In the genomic region with DNA sequence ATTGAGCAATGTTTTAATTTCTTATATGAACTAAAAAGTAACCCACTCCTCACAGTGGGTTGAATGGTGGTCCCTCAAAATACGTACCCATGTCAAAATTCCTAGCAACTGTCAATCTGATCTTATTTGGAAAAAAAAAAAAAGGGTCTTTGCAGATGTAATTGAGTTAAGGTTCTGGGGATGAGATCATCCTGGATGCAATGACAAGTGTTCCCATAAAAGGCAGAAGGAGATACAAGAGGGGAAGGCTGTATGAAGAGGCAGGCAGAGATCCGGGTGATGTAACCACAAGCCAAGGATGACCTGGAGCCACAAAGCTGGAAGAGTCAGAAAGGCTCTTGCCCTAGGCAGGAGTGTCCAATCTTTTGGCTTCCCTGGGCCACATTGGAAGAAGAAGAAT, we compare ENCODE assay signal across 22 cellular contexts.
DNase-seq lines count a peak whose midpoint lies in the region; ATAC-seq and TF ChIP-seq lines count a peak whose summit lies in the region.
"Had no signal": no experiment of that assay in that cellular context is flagged by ENCODE, and none has a peak within 500 bp of the region (broad histone marks: within the 10 kb centered on the region; RNA-seq: fewer than 3 reads in every experiment).

No MANE protein-coding gene starts in this region.

- H3K27ac Mint-ChIP-seq in MCF 10A (ENCODE audit: low read depth, unreplicated experiment) (no peak overlapping the region), nephron progenitor cell (peak overlapping the region; percentile 43)
- H3K27ac Mint-ChIP-seq: GM23338 had no signal

- peak; percentile 68 for DNase-seq in mammary epithelial cell
- no peak for DNase-seq in MCF 10A (ENCODE audit: unreplicated experiment)
- DNase-seq in epithelial cell of prostate (ENCODE audit: low read depth, low spot score), result no peak
- DNase-seq in nephron progenitor cell, result no peak
- no peak for DNase-seq in COR-L47 (lab: John Stamatoyannopoulos, UW)
- DNase-seq in foreskin melanocyte, result no peak
- DNase-seq: ACHN, NCI-H1694 treated with DMSO at 0.1 percent for 48 hours, NCI-H2081 treated with DMSO at 0.1 percent for 48 hours, NCI-H446 treated with DMSO at 0.1 percent for 48 hours, NCI-H526 treated with DMSO at 0.1 percent for 48 hours, OCI-M1, Right ventricle myocardium superior had no signal

- H4K20me1 ChIP-seq in mammary epithelial cell (ENCODE audit: insufficient read depth, low read length), result no peaks in the 10 kb centered on the region

- H3K79me2 ChIP-seq in mammary epithelial cell (ENCODE audit: insufficient read depth, low read length), result no peaks in the 10 kb centered on the region

- in situ Hi-C loops in mammary epithelial cell (cut with MboI; ENCODE audit: low sequenced_read_pairs in 2 of 2), result loop anchor here in 1 of 2 donors (25.0 kb wide), 1 partner anchor 1495 kb away; a partner anchor contains a TSS

- WGBS in mammary epithelial cell (ENCODE audit: low coverage, missing lambda C conversion rate), result 50% methylated on average over 2 of the region's 2 CpGs

- H3K9me3 Mint-ChIP-seq in MCF 10A (ENCODE audit: unreplicated experiment), result no peaks in the 10 kb centered on the region
- peaks cover 15% of the 10 kb centered on the region for H3K9me3 Mint-ChIP-seq in nephron progenitor cell
- H3K9me3 Mint-ChIP-seq: GM23338 had no signal

- H3K4me1 ChIP-seq in mammary epithelial cell (ENCODE audit: insufficient read depth, low read length), result peaks cover 32% of the 10 kb centered on the region
- H3K4me1 ChIP-seq: HAP-1 had no signal

- no peaks in the 10 kb centered on the region for H3K9me3 ChIP-seq in mammary epithelial cell (replicated peaks; ENCODE audit: insufficient read depth, low read length)
- H3K9me3 ChIP-seq: HAP-1 had no signal

- no peaks in the 10 kb centered on the region for H3K27me3 ChIP-seq in mammary epithelial cell (ENCODE audit: insufficient read depth, low read length)

- H2AFZ ChIP-seq in mammary epithelial cell (ENCODE audit: low read depth, low read length), result no peak overlapping the region
- H2AFZ ChIP-seq: GM23338 had no signal

- peaks cover 4% of the 10 kb centered on the region for H3K4me1 Mint-ChIP-seq in MCF 10A (ENCODE audit: insufficient read depth, unreplicated experiment)
- no peaks in the 10 kb centered on the region for H3K4me1 Mint-ChIP-seq in nephron progenitor cell
- H3K4me1 Mint-ChIP-seq: GM23338 had no signal

- CTCF ChIA-PET in mammary epithelial cell (lab: Charles Lee; ENCODE audit: low non-redundant PET), result interaction anchor here (0.8 kb wide), 1 partner anchor 18 kb away, joined by 3 read pairs; no protein-coding TSS in a partner anchor
- CTCF ChIA-PET in MCF 10A (lab: Yijun Ruan, JAX), result interaction anchor here (0.6 to 1.4 kb wide), 4 partner anchors 12 to 113 kb away, joined by 3 to 4 read pairs (median 3); no protein-coding TSS in a partner anchor

- intact Hi-C loops in mammary epithelial cell (cut with micrococcal nuclease) (loop anchor here (1.0 kb wide), 1 partner anchor 13 kb away; no protein-coding TSS in a partner anchor), MCF 10A (cut with micrococcal nuclease) (no loop called here)

- H3K27me3 Mint-ChIP-seq in MCF 10A (ENCODE audit: insufficient read depth, unreplicated experiment), result no peaks in the 10 kb centered on the region
- H3K27me3 Mint-ChIP-seq in nephron progenitor cell (ENCODE audit: low read depth, poor library complexity), result no peaks in the 10 kb centered on the region

- TF ChIP-seq CTCF in mammary epithelial cell (conservative IDR thresholded peaks at IDR 0.05 in 1 of 2, IDR thresholded peaks at IDR 0.05 in 1 of 2; ENCODE audit: extremely low read depth in 1 of 2, insufficient read depth in 1 of 2, low read depth in 1 of 2, low read length in 2 of 2) (no peak), MCF 10A (IDR thresholded peaks at IDR 0.05; ENCODE audit: unreplicated experiment) (no peak), nephron progenitor cell (IDR thresholded peaks at IDR 0.05) (no peak)

- ATAC-seq in GM19035 (IDR thresholded peaks at IDR 0.05; ENCODE audit: unreplicated experiment) (no peak), GM21381 (IDR thresholded peaks at IDR 0.05; ENCODE audit: unreplicated experiment) (no peak)
- ATAC-seq: GM12878, GM23338 had no signal

- dilution Hi-C loops in mammary epithelial cell (cut with HindIII; ENCODE audit: low sequenced_read_pairs), result no loop called here

- H3K4me3 Mint-ChIP-seq in MCF 10A (ENCODE audit: unreplicated experiment), result no peak overlapping the region
- no peak overlapping the region for H3K4me3 Mint-ChIP-seq in nephron progenitor cell
- H3K4me3 Mint-ChIP-seq: GM23338 had no signal

- H3K4me2 ChIP-seq in mammary epithelial cell (ENCODE audit: insufficient read depth, low read depth, low read length), result no peak overlapping the region
- H3K4me2 ChIP-seq: GM23338, KMS-11 had no signal

- no TSS peak for BruUV-seq in mammary epithelial cell (replicated peaks; lab: Mats Ljungman, UMichigan)
- BruUV-seq in MCF 10A (replicated peaks; lab: Mats Ljungman, UMichigan), result no TSS peak

- no peaks in the 10 kb centered on the region for H3K36me3 ChIP-seq in mammary epithelial cell (ENCODE audit: insufficient read depth, low read length)
- H3K36me3 ChIP-seq: HAP-1 had no signal

- peak overlapping the region; percentile 82 for H3K27ac ChIP-seq in mammary epithelial cell (ENCODE audit: insufficient read depth, low read depth, low read length)
- peak overlapping the region; percentile 76 for H3K27ac ChIP-seq in epithelial cell of prostate
- H3K27ac ChIP-seq: 22Rv1, C4-2B, HL-60, KMS-11 had no signal

- H3K4me3 ChIP-seq in mammary epithelial cell (replicated peaks in 1 of 3; ENCODE audit: insufficient read depth in 1 of 3, low read depth in 2 of 3, low read length in 3 of 3), result no peak overlapping the region
- H3K4me3 ChIP-seq: GM12878, GM23338, HAP-1 had no signal

- H3K36me3 Mint-ChIP-seq in MCF 10A (ENCODE audit: insufficient read depth, unreplicated experiment) (no peaks in the 10 kb centered on the region), nephron progenitor cell (ENCODE audit: low read depth) (no peaks in the 10 kb centered on the region)

- POLR2A ChIA-PET in MCF 10A (lab: Yijun Ruan, JAX), result interaction anchor here (0.7 to 1.0 kb wide), 2 partner anchors 12 to 43 kb away, joined by 3 to 4 read pairs; no protein-coding TSS in a partner anchor

- H3K9ac ChIP-seq in mammary epithelial cell (ENCODE audit: insufficient read depth, low read length), result no peak overlapping the region
- H3K9ac ChIP-seq: KMS-11 had no signal
